18 cellular contexts compared by ENCODE assay signal in the genomic region with DNA sequence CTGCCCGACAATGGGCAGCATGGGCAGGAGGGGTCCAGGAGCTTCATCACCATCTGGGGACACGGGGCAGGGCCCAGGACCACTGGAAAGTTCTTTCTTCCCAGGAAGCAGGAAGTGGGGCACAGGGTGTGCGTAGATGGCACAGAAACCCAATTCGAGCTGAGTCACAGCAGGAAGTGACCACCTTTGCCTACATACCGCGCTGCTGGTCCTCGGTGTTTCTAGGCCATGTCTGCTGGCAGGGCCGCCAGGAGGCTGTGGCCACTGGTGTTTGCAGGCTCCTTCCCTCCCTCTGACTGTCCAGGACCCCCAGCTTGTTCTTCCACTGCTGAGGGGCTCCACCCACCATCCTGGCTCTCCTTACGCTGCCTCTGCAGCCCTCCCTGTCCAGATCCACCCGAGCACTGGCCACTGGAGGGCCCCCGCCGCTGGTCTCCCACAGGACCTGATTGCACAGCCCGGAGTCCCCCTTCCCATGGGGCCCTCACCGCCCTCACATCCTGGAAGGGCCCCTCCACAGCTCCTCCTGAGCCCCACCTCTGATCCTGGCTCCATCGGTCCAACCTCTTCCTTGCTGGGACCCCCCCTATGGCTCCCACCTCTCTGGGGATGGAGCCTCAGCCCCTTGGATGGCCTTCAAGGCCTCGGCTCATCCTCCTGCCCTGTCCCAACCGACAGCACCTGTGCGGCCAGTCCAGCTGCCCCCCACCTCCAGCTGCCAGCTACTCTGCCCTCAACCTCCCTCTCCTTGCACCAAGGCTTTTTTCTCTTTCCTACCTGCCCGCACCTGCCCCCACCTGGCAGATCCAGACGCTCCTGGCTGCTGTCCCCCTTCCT. TPM values are rescaled to one million over a fixed set of nuclear protein-coding genes. Genes with fewer than 3 reads are reported as not detected.
A peak's percentile ranks its signal among the peaks of the same experiment; 100 is the strongest.
DNase-seq lines count a peak whose midpoint lies in the region; ATAC-seq and TF ChIP-seq lines count a peak whose summit lies in the region.
"Had no signal": no experiment of that assay in that cellular context is flagged by ENCODE, and none has a peak within 500 bp of the region (broad histone marks: within the 10 kb centered on the region; RNA-seq: fewer than 3 reads in every experiment).

No MANE protein-coding gene starts in this region.

- no peak overlapping the region for H3K4me3 ChIP-seq in DND-41 (ENCODE audit: low read depth in 1 of 2, low read length in 2 of 2)
- H3K4me3 ChIP-seq: adrenal gland, transverse colon had no signal

- H3K4me3 Mint-ChIP-seq in dendritic cell treated with granulocyte-macrophage colony-stimulating factor and Interleukin-4, amounts not matched to agents 40 ng/mL and 50 ng/mL, for 4 days = no peak overlapping the region
- H3K4me3 Mint-ChIP-seq: activated CD4-positive, alpha-beta memory T cell treated with anti-CD3 and anti-CD28 coated beads, Interleukin-2, amount 10 ng/mL, durations not matched to agents 7 days and 5 days; central memory CD8-positive, alpha-beta T cell; T-cell had no signal

- H3K9me3 ChIP-seq in DND-41 (ENCODE audit: insufficient read depth, low read length, severe bottlenecking) = no peaks in the 10 kb centered on the region
- H3K9me3 ChIP-seq: adrenal gland, transverse colon had no signal

- no peak overlapping the region for H2AFZ ChIP-seq in DND-41 (ENCODE audit: low read depth, low read length)

- DNase-seq in DND-41 = no peak
- DNase-seq in HT1080 (ENCODE audit: low read depth) = peak; percentile 40
- peak; percentile 65 for DNase-seq in posterior vena cava (ENCODE audit: low spot score)
- no peak for DNase-seq in NCI-H748 treated with DMSO at 0.1 percent for 48 hours (lab: John Stamatoyannopoulos, UW)
- DNase-seq in GM10266 (ENCODE audit: extremely low spot score) = no peak
- DNase-seq: activated CD4-positive, alpha-beta memory T cell treated with anti-CD3 and anti-CD28 coated beads, Interleukin-2, amount 10 ng/mL, durations not matched to agents 7 days and 5 days; H7; Karpas-422; NCI-H146; T-cell; transverse colon had no signal

- no peaks in the 10 kb centered on the region for H3K27me3 Mint-ChIP-seq in dendritic cell treated with granulocyte-macrophage colony-stimulating factor and Interleukin-4, amounts not matched to agents 40 ng/mL and 50 ng/mL, for 4 days
- H3K27me3 Mint-ChIP-seq: activated CD4-positive, alpha-beta memory T cell treated with anti-CD3 and anti-CD28 coated beads, Interleukin-2, amount 10 ng/mL, durations not matched to agents 7 days and 5 days; central memory CD8-positive, alpha-beta T cell; T-cell had no signal

- no peaks in the 10 kb centered on the region for H3K9me3 Mint-ChIP-seq in dendritic cell treated with granulocyte-macrophage colony-stimulating factor and Interleukin-4, amounts not matched to agents 40 ng/mL and 50 ng/mL, for 4 days
- H3K9me3 Mint-ChIP-seq: activated CD4-positive, alpha-beta memory T cell treated with anti-CD3 and anti-CD28 coated beads, Interleukin-2, amount 10 ng/mL, durations not matched to agents 7 days and 5 days; central memory CD8-positive, alpha-beta T cell; T-cell had no signal

- H3K4me1 Mint-ChIP-seq in dendritic cell treated with granulocyte-macrophage colony-stimulating factor and Interleukin-4, amounts not matched to agents 40 ng/mL and 50 ng/mL, for 4 days (ENCODE audit: low read depth) = peaks cover 17% of the 10 kb centered on the region
- H3K4me1 Mint-ChIP-seq: central memory CD8-positive, alpha-beta T cell; T-cell had no signal

- H3K9ac ChIP-seq in DND-41 (ENCODE audit: low read depth, low read length) = no peak overlapping the region

- H3K79me2 ChIP-seq in DND-41 (ENCODE audit: insufficient read depth, low read length) = no peaks in the 10 kb centered on the region

- TF ChIP-seq CTCF in DND-41 (IDR thresholded peaks at IDR 0.05; ENCODE audit: borderline replicate concordance, extremely low read depth, low read length, poor library complexity, severe bottlenecking) (no peak), GM10266 (IDR thresholded peaks at IDR 0.05; ENCODE audit: control insufficient read depth, insufficient read depth, low read depth, missing control alignments) (no peak)

- no peaks in the 10 kb centered on the region for H4K20me1 ChIP-seq in DND-41 (ENCODE audit: insufficient read depth, low read length)

- H3K4me2 ChIP-seq in DND-41 (ENCODE audit: insufficient read depth, low read length) = no peak overlapping the region

- peak; percentile 33; the same call in 1 of the 3 replicates for ATAC-seq in DND-41 (ENCODE audit: insufficient read depth, low read depth)
- no peak for ATAC-seq in GM19452 (IDR thresholded peaks at IDR 0.05; ENCODE audit: unreplicated experiment)
- ATAC-seq: left lobe of liver, T-cell had no signal

- H3K27me3 ChIP-seq in DND-41 (ENCODE audit: insufficient read depth, low read length, poor library complexity) = no peaks in the 10 kb centered on the region
- H3K27me3 ChIP-seq: adrenal gland, transverse colon had no signal

- H3K27ac Mint-ChIP-seq in dendritic cell treated with granulocyte-macrophage colony-stimulating factor and Interleukin-4, amounts not matched to agents 40 ng/mL and 50 ng/mL, for 4 days = peak overlapping the region; percentile 61
- H3K27ac Mint-ChIP-seq: activated CD4-positive, alpha-beta memory T cell treated with anti-CD3 and anti-CD28 coated beads, Interleukin-2, amount 10 ng/mL, durations not matched to agents 7 days and 5 days; T-cell had no signal

- no peaks in the 10 kb centered on the region for H3K36me3 Mint-ChIP-seq in dendritic cell treated with granulocyte-macrophage colony-stimulating factor and Interleukin-4, amounts not matched to agents 40 ng/mL and 50 ng/mL, for 4 days (ENCODE audit: low read depth)
- H3K36me3 Mint-ChIP-seq: T-cell had no signal

- intact Hi-C loops in dendritic cell treated with granulocyte-macrophage colony-stimulating factor and Interleukin-4, amounts not matched to agents 40 ng/mL and 50 ng/mL, for 4 days (cut with micrococcal nuclease) = no loop called here
- intact Hi-C loops in posterior vena cava (cut with DNase I) = no loop called here

- H3K4me1 ChIP-seq in DND-41 (ENCODE audit: insufficient read depth, low read length) = peaks cover 13% of the 10 kb centered on the region
- H3K4me1 ChIP-seq: adrenal gland had no signal

- H3K27ac ChIP-seq in DND-41 (ENCODE audit: low read length) = peak overlapping the region; percentile 69
- H3K27ac ChIP-seq: adrenal gland, transverse colon, VCaP had no signal

- no peaks in the 10 kb centered on the region for H3K36me3 ChIP-seq in DND-41 (ENCODE audit: insufficient read depth, low read length)
- H3K36me3 ChIP-seq: adrenal gland, transverse colon had no signal

RNA-seq across cellular contexts. Expression of a gene that starts 14.5 kb away (rescaled TPM):
- total RNA-seq in HT1080 (2014; rRNA removed; shearing (Covaris generic)) = not detected in 2 replicates
- not detected in 2 replicates for polyA plus RNA-seq in HT1080 (2015; cell fraction: cytosol; rRNA removed)
- polyA plus RNA-seq in HT1080 (2015; cell fraction: nucleus; rRNA removed) = 0.08 TPM in 1 of 2 replicates, not detected in the other
- total RNA-seq in posterior vena cava = 10 to 100 TPM in 1 of 2 donors, 1 to 10 TPM in 1; 7.4 to 40.3 TPM
- total RNA-seq: RPMI7951 had no signal

RNA-seq across cellular contexts. Expression of a gene that starts 33.9 kb away (rescaled TPM):
- total RNA-seq in HT1080 (2014; rRNA removed; shearing (Covaris generic)) = 9.7 and 13.7 TPM in 2 replicates
- 13.7 and 14.1 TPM in 2 replicates for polyA plus RNA-seq in HT1080 (2015; cell fraction: cytosol; rRNA removed)
- polyA plus RNA-seq in HT1080 (2015; cell fraction: nucleus; rRNA removed) = 7.9 and 13.0 TPM in 2 replicates
- total RNA-seq in posterior vena cava = 1 to 10 TPM; 7.0 to 8.8 TPM

Comparison
In these comparisons a context has a peak if more than half of its experiments do, and no peak if none do; other contexts are left out.
1. DNase-seq: peak in HT1080 (single experiment) and posterior vena cava (single experiment); none in DND-41 (single experiment), NCI-H748 treated with DMSO at 0.1 percent for 48 hours (single experiment) and GM10266 (single experiment).